ENCODE assay signal across 23 cellular contexts in the genomic region with DNA sequence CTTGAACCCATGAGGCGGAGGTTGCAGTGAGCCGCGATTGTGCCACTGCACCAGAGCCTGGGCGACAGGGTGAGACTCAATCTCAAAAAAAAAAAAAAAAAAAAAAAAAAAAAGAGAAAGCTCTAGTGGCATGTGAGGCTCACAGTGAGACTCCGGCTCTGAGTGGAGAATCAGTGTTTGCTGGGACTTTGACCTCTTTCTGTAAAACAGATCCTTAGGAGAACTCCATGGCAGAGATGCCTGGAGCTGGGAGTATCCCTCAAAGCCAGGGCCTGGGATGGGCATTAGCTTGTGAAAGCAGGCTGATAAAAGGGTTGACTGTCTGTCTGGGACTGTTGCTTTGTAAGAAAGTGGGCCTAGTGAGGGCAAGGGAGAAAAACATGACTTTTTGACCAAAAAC.
"Had no signal": no experiment of that assay in that cellular context is flagged by ENCODE, and none has a peak within 500 bp of the region (broad histone marks: within the 10 kb centered on the region; RNA-seq: fewer than 3 reads in every experiment).

No MANE protein-coding gene starts in this region.

- H3K9me3 Mint-ChIP-seq: activated CD4-positive, alpha-beta memory T cell treated with anti-CD3 and anti-CD28 coated beads, Interleukin-2, amount 10 ng/mL, durations not matched to agents 7 days and 5 days; activated CD4-positive, alpha-beta T cell treated with anti-CD3 and anti-CD28 coated beads, Interleukin-2, amount 10 ng/mL, durations not matched to agents 24 days and 14 days; activated naive CD8-positive, alpha-beta T cell treated with anti-CD3 and anti-CD28 coated beads for 36 hours; central memory CD8-positive, alpha-beta T cell; naive thymus-derived CD8-positive, alpha-beta T cell; stimulated activated naive CD8-positive, alpha-beta T cell treated with anti-CD3 and anti-CD28 coated beads, Interleukin-15, Interleukin-2, amounts not matched to agents 100 ng/mL and 50 ng/mL, for 24 hours had no signal

- ATAC-seq: activated CD8-positive, alpha-beta memory T cell treated with anti-CD3 and anti-CD28 coated beads, Interleukin-2, amount 10 ng/mL, durations not matched to agents 7 days and 5 days; heart right ventricle; left lung; naive thymus-derived CD8-positive, alpha-beta T cell; psoas muscle; T-helper 17 cell had no signal

- H3K4me1 Mint-ChIP-seq: activated CD4-positive, alpha-beta memory T cell treated with anti-CD3 and anti-CD28 coated beads, Interleukin-2, amount 10 ng/mL, durations not matched to agents 7 days and 5 days; activated CD4-positive, alpha-beta T cell treated with anti-CD3 and anti-CD28 coated beads, Interleukin-2, amount 10 ng/mL, durations not matched to agents 24 days and 14 days; activated naive CD8-positive, alpha-beta T cell treated with anti-CD3 and anti-CD28 coated beads for 36 hours had no signal

- H3K27me3 Mint-ChIP-seq: activated CD4-positive, alpha-beta memory T cell treated with anti-CD3 and anti-CD28 coated beads, Interleukin-2, amount 10 ng/mL, durations not matched to agents 7 days and 5 days; activated CD4-positive, alpha-beta T cell treated with anti-CD3 and anti-CD28 coated beads, Interleukin-2, amount 10 ng/mL, durations not matched to agents 24 days and 14 days; activated CD8-positive, alpha-beta memory T cell treated with anti-CD3 and anti-CD28 coated beads, Interleukin-2, amount 10 ng/mL, durations not matched to agents 7 days and 5 days; activated naive CD8-positive, alpha-beta T cell treated with anti-CD3 and anti-CD28 coated beads for 36 hours; central memory CD8-positive, alpha-beta T cell; naive thymus-derived CD8-positive, alpha-beta T cell; stimulated activated naive CD8-positive, alpha-beta T cell treated with anti-CD3 and anti-CD28 coated beads, Interleukin-15, Interleukin-2, amounts not matched to agents 100 ng/mL and 50 ng/mL, for 24 hours; T-helper 17 cell had no signal

- H3K4me3 ChIP-seq: breast epithelium, heart right ventricle, left lung, lung, ovary, psoas muscle, right atrium auricular region, thyroid gland had no signal

- H3K9me3 ChIP-seq: breast epithelium, heart right ventricle, left lung, neutrophil, ovary, psoas muscle, right atrium auricular region, thyroid gland had no signal

- H3K4me3 Mint-ChIP-seq: activated CD4-positive, alpha-beta memory T cell treated with anti-CD3 and anti-CD28 coated beads, Interleukin-2, amount 10 ng/mL, durations not matched to agents 7 days and 5 days; activated CD4-positive, alpha-beta T cell treated with anti-CD3 and anti-CD28 coated beads, Interleukin-2, amount 10 ng/mL, durations not matched to agents 24 days and 14 days; activated CD8-positive, alpha-beta memory T cell treated with anti-CD3 and anti-CD28 coated beads, Interleukin-2, amount 10 ng/mL, durations not matched to agents 7 days and 5 days; activated naive CD8-positive, alpha-beta T cell treated with anti-CD3 and anti-CD28 coated beads for 36 hours; central memory CD8-positive, alpha-beta T cell; naive thymus-derived CD8-positive, alpha-beta T cell; stimulated activated naive CD8-positive, alpha-beta T cell treated with anti-CD3 and anti-CD28 coated beads, Interleukin-15, Interleukin-2, amounts not matched to agents 100 ng/mL and 50 ng/mL, for 24 hours; T-helper 17 cell had no signal

- DNase-seq: activated CD4-positive, alpha-beta memory T cell treated with anti-CD3 and anti-CD28 coated beads, Interleukin-2, amount 10 ng/mL, durations not matched to agents 7 days and 5 days; activated CD4-positive, alpha-beta T cell treated with anti-CD3 and anti-CD28 coated beads, Interleukin-2, amount 10 ng/mL, durations not matched to agents 24 days and 14 days; activated CD8-positive, alpha-beta memory T cell treated with anti-CD3 and anti-CD28 coated beads, Interleukin-2, amount 10 ng/mL, durations not matched to agents 7 days and 5 days; activated naive CD8-positive, alpha-beta T cell treated with anti-CD3 and anti-CD28 coated beads for 36 hours; activated T-cell treated with anti-CD3 and anti-CD28 coated beads for 4 hours; heart right ventricle; kidney; left lung; naive thymus-derived CD8-positive, alpha-beta T cell; ovary; psoas muscle; stimulated activated CD4-positive, alpha-beta T cell treated with anti-CD3 and anti-CD28 coated beads, Interleukin-4, amount 100 ng/mL, for 24 hours; substantia nigra; SW 1271; T-helper 17 cell; thyroid gland had no signal

- H3K27ac Mint-ChIP-seq: activated CD4-positive, alpha-beta memory T cell treated with anti-CD3 and anti-CD28 coated beads, Interleukin-2, amount 10 ng/mL, durations not matched to agents 7 days and 5 days; activated CD4-positive, alpha-beta T cell treated with anti-CD3 and anti-CD28 coated beads, Interleukin-2, amount 10 ng/mL, durations not matched to agents 24 days and 14 days; activated CD8-positive, alpha-beta memory T cell treated with anti-CD3 and anti-CD28 coated beads, Interleukin-2, amount 10 ng/mL, durations not matched to agents 7 days and 5 days; activated naive CD8-positive, alpha-beta T cell treated with anti-CD3 and anti-CD28 coated beads for 36 hours; stimulated activated naive CD8-positive, alpha-beta T cell treated with anti-CD3 and anti-CD28 coated beads, Interleukin-15, Interleukin-2, amounts not matched to agents 100 ng/mL and 50 ng/mL, for 24 hours; T-helper 17 cell had no signal

- H3K36me3 ChIP-seq: breast epithelium, left lung, neutrophil, ovary, right atrium auricular region, thyroid gland had no signal

- H3K27me3 ChIP-seq: breast epithelium, heart right ventricle, left lung, neutrophil, ovary, right atrium auricular region, thyroid gland had no signal

- H3K27ac ChIP-seq: breast epithelium, epithelial cell of prostate, heart right ventricle, left lung, neutrophil, ovary, psoas muscle, right atrium auricular region, thyroid gland had no signal

- H3K4me1 ChIP-seq: breast epithelium, left lung, psoas muscle, right atrium auricular region, thyroid gland had no signal
